8 cellular contexts compared by ENCODE assay signal in the genomic region with DNA sequence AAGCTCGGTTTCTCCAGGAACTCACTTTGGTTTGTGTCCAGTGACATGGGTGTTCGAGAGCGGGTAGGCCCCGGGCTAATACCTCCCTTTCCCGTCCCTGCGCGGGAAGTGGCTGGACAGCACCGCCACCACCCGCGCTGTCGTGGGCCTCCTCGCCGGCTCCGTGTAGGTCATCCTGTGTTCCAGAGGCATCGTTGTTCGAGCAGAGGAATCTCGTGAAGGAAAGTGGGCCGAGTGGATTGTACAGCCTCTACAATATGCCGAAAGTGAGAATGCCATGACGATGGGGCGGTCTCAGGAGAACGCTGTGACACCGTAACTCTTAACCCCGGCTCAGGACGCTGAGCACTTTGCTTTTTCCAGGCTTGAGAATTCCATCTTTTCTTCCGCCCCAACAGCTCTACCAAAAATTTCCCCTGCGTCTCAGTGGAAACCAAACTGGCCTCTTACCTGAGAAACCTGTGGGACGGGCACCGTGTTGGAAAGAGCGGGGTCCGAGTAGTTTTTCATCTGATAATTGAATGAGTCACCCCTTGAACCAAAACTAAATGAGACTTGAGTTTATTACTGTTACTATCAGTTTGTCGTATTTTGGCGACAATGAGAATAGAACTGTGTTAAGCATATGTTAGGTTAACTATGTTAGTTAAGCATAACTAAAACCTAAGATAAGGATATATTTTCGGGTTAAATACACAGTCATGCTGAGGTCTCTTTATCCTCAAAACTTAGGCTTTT. TPM values are rescaled to one million over a fixed set of nuclear protein-coding genes. Genes with fewer than 3 reads are reported as not detected.
DNase-seq lines count a peak whose midpoint lies in the region; ATAC-seq and TF ChIP-seq lines count a peak whose summit lies in the region.

No MANE protein-coding gene starts in this region.

- no peaks in the 10 kb centered on the region for H3K27me3 Mint-ChIP-seq in activated CD8-positive, alpha-beta T cell treated with anti-CD3 and anti-CD28 coated beads, Interleukin-2, amount 10 ng/mL, durations not matched to agents 7 days and 5 days (ENCODE audit: low read depth)

- H3K4me3 ChIP-seq in left ventricle myocardium inferior (peak overlapping the region; percentile 87), skin epidermis (peak overlapping the region; percentile 65 to 93 (median 86))

- no peaks in the 10 kb centered on the region for H3K9me3 ChIP-seq in left ventricle myocardium inferior (replicated peaks)

- peaks cover 93% of the 10 kb centered on the region for H3K4me1 ChIP-seq in left ventricle myocardium inferior

- H3K36me3 Mint-ChIP-seq in activated CD8-positive, alpha-beta T cell treated with anti-CD3 and anti-CD28 coated beads, Interleukin-2, amount 10 ng/mL, durations not matched to agents 7 days and 5 days (ENCODE audit: low read depth): peaks cover 23% of the 10 kb centered on the region

- no peaks in the 10 kb centered on the region for H3K27me3 ChIP-seq in left ventricle myocardium inferior (ENCODE audit: low read depth)

- POLR2A ChIA-PET in activated CD8-positive, alpha-beta T cell treated with anti-CD3 and anti-CD28 coated beads, Interleukin-2, amount 10 ng/mL, durations not matched to agents 7 days and 5 days (lab: Charles Lee): interaction anchor here (2.6 kb wide), 1 partner anchor 8 kb away, joined by 14 read pairs; no protein-coding TSS in a partner anchor

- intact Hi-C loops in left ventricle myocardium inferior (cut with micrococcal nuclease): no loop called here

- H3K9me3 Mint-ChIP-seq in activated CD8-positive, alpha-beta T cell treated with anti-CD3 and anti-CD28 coated beads, Interleukin-2, amount 10 ng/mL, durations not matched to agents 7 days and 5 days (ENCODE audit: insufficient read depth): no peaks in the 10 kb centered on the region

- CTCF ChIA-PET in activated CD8-positive, alpha-beta T cell treated with anti-CD3 and anti-CD28 coated beads, Interleukin-2, amount 10 ng/mL, durations not matched to agents 7 days and 5 days (lab: Charles Lee): interaction anchor here (0.7 to 3.0 kb wide), 19 partner anchors 8 to 863 kb away, joined by 3 to 25 read pairs (median 3); partner anchors contain the start of gene PALS1

- peaks cover 18% of the 10 kb centered on the region for H3K36me3 ChIP-seq in left ventricle myocardium inferior

- TF ChIP-seq CTCF in left ventricle myocardium inferior (IDR thresholded peaks at IDR 0.05; ENCODE audit: borderline replicate concordance): no peak

- ATAC-seq in GM19397 (IDR thresholded peaks at IDR 0.05; ENCODE audit: unreplicated experiment) (peak; percentile 30), HG03097 (IDR thresholded peaks at IDR 0.05; ENCODE audit: low FRiP score, unreplicated experiment) (peak; percentile 25)
- ATAC-seq in activated CD8-positive, alpha-beta T cell treated with anti-CD3 and anti-CD28 coated beads, Interleukin-2, amount 10 ng/mL, durations not matched to agents 7 days and 5 days: peak; percentile 47

- H3K27ac ChIP-seq in left ventricle myocardium inferior (replicated peaks) (peak overlapping the region; percentile 99), skin epidermis (peak overlapping the region; percentile 76 to 99 (median 97))

- H3K27ac Mint-ChIP-seq in activated CD8-positive, alpha-beta T cell treated with anti-CD3 and anti-CD28 coated beads, Interleukin-2, amount 10 ng/mL, durations not matched to agents 7 days and 5 days: peak overlapping the region; percentile 96

- peaks cover 53% of the 10 kb centered on the region for H3K4me1 Mint-ChIP-seq in activated CD8-positive, alpha-beta T cell treated with anti-CD3 and anti-CD28 coated beads, Interleukin-2, amount 10 ng/mL, durations not matched to agents 7 days and 5 days (ENCODE audit: low read depth)

- no peak for DNase-seq in activated CD8-positive, alpha-beta T cell treated with anti-CD3 and anti-CD28 coated beads, Interleukin-2, amount 10 ng/mL, durations not matched to agents 7 days and 5 days
- DNase-seq in left ventricle myocardium inferior (no peak), SW 1271 (lab: John Stamatoyannopoulos, UW) (no peak), NCI-H446 treated with DMSO at 0.1 percent for 48 hours (lab: John Stamatoyannopoulos, UW) (no peak), ureter (ENCODE audit: low spot score) (no peak)

- H3K4me3 Mint-ChIP-seq in activated CD8-positive, alpha-beta T cell treated with anti-CD3 and anti-CD28 coated beads, Interleukin-2, amount 10 ng/mL, durations not matched to agents 7 days and 5 days: peak overlapping the region; percentile 93

RNA-seq across cellular contexts. Expression of gene EIF2S1, which starts 0.5 kb away (rescaled TPM):
- total RNA-seq in activated CD8-positive, alpha-beta T cell treated with anti-CD3 and anti-CD28 coated beads, Interleukin-2, amount 10 ng/mL, durations not matched to agents 7 days and 5 days: 100 to 1,000 TPM; 136 to 150 TPM
- total RNA-seq in left ventricle myocardium inferior (92.7 TPM), ureter (75.9 TPM)

RNA-seq across cellular contexts. Expression of gene ATP6V1D, which starts 1.0 kb away (rescaled TPM):
- total RNA-seq in activated CD8-positive, alpha-beta T cell treated with anti-CD3 and anti-CD28 coated beads, Interleukin-2, amount 10 ng/mL, durations not matched to agents 7 days and 5 days: 10 to 100 TPM; 36.5 to 43.6 TPM
- total RNA-seq in left ventricle myocardium inferior (185 TPM), ureter (65.2 TPM)

RNA-seq across cellular contexts. Expression of gene PLEK2, which starts 51.3 kb away (rescaled TPM):
- not detected for total RNA-seq in activated CD8-positive, alpha-beta T cell treated with anti-CD3 and anti-CD28 coated beads, Interleukin-2, amount 10 ng/mL, durations not matched to agents 7 days and 5 days
- total RNA-seq in left ventricle myocardium inferior (not detected), ureter (21.7 TPM)

Comparison
In these comparisons a context has a peak if more than half of its experiments do, and no peak if none do; other contexts are left out.
1. RNA of gene PLEK2, which starts 51.3 kb away (total RNA-seq): 21.7 TPM in ureter (single experiment); not detected in activated CD8-positive, alpha-beta T cell treated with anti-CD3 and anti-CD28 coated beads, Interleukin-2, amount 10 ng/mL, durations not matched to agents 7 days and 5 days and not detected in left ventricle myocardium inferior (single experiment); every median in the first group is over 10 times any median in the second.
2. Peak in every context shown above with its lines, with median percentiles within 50 percentile points of each other: ATAC-seq.